1 cellular context compared by ENCODE assay signal in the genomic region with DNA sequence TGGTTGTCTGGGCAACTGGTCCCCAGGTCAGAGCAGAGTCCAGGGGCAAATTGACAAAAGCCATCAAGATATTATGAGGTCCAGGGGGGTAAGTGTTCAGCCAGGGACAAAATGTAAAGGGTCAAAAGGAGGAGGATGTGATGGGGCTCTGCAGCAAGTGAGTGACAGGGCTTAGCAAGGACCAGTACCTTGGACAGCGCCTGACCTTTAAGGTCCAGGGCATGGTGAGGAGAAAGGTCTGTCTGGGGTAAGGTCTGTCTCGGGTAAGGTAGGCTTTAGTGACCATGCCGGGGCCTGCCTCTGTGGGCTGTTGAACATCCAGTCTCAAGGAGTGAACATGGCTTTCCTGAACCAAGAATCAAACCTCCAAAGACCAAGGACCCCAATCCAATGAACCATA.
TF ChIP-seq lines count a peak whose summit lies in the region.

No MANE protein-coding gene starts in this region.

TF ChIP-seq in HepG2, 621 proteins besides CTCF, POLR2A, EP300 and RAD21 (continued from another document and continues in another):
- no peak for TF ChIP-seq CC2D1A (CRISPR knock-in tag; IDR thresholded peaks at IDR 0.05)
- no peak for TF ChIP-seq ZNF878 (CRISPR knock-in tag; IDR thresholded peaks at IDR 0.05)
- no peak for TF ChIP-seq U2AF1 (optimal IDR thresholded peaks at IDR 0.05; ENCODE audit: low read depth, low read length)
- no peak for TF ChIP-seq ZNF75D (CRISPR knock-in tag; IDR thresholded peaks at IDR 0.05; ENCODE audit: borderline replicate concordance)
- no peak for TF ChIP-seq ZXDC (CRISPR knock-in tag; IDR thresholded peaks at IDR 0.05)
- no peak for TF ChIP-seq DMTF1 (CRISPR knock-in tag; IDR thresholded peaks at IDR 0.05)
- no peak for TF ChIP-seq ZC3H4 (CRISPR knock-in tag; IDR thresholded peaks at IDR 0.05; ENCODE audit: borderline replicate concordance)
- TF ChIP-seq HMG20B (CRISPR knock-in tag; conservative IDR thresholded peaks at IDR 0.05): no peak
- TF ChIP-seq TBX3 (IDR thresholded peaks at IDR 0.05; ENCODE audit: borderline replicate concordance): no peak
- TF ChIP-seq, protein P1, sequence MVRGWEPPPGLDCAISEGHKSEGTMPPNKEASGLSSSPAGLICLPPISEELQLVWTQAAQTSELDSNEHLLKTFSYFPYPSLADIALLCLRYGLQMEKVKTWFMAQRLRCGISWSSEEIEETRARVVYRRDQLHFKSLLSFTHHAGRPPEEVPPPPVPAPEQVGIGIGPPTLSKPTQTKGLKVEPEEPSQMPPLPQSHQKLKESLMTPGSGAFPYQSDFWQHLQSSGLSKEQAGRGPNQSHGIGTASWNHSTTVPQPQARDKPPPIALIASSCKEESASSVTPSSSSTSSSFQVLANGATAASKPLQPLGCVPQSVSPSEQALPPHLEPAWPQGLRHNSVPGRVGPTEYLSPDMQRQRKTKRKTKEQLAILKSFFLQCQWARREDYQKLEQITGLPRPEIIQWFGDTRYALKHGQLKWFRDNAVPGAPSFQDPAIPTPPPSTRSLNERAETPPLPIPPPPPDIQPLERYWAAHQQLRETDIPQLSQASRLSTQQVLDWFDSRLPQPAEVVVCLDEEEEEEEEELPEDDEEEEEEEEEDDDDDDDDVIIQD (CRISPR knock-in tag; IDR thresholded peaks at IDR 0.05; ENCODE audit: low read depth): no peak
- TF ChIP-seq ZNF263 (CRISPR knock-in tag; IDR thresholded peaks at IDR 0.05): no peak
- TF ChIP-seq, protein P2, sequence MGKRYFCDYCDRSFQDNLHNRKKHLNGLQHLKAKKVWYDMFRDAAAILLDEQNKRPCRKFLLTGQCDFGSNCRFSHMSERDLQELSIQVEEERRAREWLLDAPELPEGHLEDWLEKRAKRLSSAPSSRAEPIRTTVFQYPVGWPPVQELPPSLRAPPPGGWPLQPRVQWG (CRISPR knock-in tag; IDR thresholded peaks at IDR 0.05; ENCODE audit: borderline replicate concordance, low read depth): no peak
- TF ChIP-seq ZNF883 (CRISPR knock-in tag; IDR thresholded peaks at IDR 0.05; ENCODE audit: not compliant biosample characterization): no peak
- TF ChIP-seq BORCS8-MEF2B (CRISPR knock-in tag; IDR thresholded peaks at IDR 0.05): no peak
- TF ChIP-seq, protein P3, sequence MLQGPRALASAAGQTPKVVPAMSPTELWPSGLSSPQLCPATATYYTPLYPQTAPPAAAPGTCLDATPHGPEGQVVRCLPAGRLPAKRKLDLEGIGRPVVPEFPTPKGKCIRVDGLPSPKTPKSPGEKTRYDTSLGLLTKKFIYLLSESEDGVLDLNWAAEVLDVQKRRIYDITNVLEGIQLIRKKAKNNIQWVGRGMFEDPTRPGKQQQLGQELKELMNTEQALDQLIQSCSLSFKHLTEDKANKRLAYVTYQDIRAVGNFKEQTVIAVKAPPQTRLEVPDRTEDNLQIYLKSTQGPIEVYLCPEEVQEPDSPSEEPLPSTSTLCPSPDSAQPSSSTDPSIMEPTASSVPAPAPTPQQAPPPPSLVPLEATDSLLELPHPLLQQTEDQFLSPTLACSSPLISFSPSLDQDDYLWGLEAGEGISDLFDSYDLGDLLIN (CRISPR knock-in tag; IDR thresholded peaks at IDR 0.05; ENCODE audit: borderline replicate concordance): no peak
- no peak for TF ChIP-seq ZNF350 (CRISPR knock-in tag; IDR thresholded peaks at IDR 0.05; ENCODE audit: borderline replicate concordance, low read depth)
- TF ChIP-seq, protein P4, sequence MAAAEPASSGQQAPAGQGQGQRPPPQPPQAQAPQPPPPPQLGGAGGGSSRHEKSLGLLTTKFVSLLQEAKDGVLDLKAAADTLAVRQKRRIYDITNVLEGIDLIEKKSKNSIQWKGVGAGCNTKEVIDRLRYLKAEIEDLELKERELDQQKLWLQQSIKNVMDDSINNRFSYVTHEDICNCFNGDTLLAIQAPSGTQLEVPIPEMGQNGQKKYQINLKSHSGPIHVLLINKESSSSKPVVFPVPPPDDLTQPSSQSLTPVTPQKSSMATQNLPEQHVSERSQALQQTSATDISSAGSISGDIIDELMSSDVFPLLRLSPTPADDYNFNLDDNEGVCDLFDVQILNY (CRISPR knock-in tag; conservative IDR thresholded peaks at IDR 0.05): 0 out of 2 replicates have a peak, but pooled peaks have one; percentile 43
- TF ChIP-seq MLX (CRISPR knock-in tag; IDR thresholded peaks at IDR 0.05): no peak
- TF ChIP-seq ARNT2 (CRISPR knock-in tag; IDR thresholded peaks at IDR 0.05; ENCODE audit: low read depth): no peak
- no peak for TF ChIP-seq ZNF775 (CRISPR knock-in tag; IDR thresholded peaks at IDR 0.05; ENCODE audit: borderline replicate concordance)
- no peak for TF ChIP-seq ZNF670 (CRISPR knock-in tag; IDR thresholded peaks at IDR 0.05; ENCODE audit: borderline replicate concordance)
- peak; percentile 12 for TF ChIP-seq TEAD3 (CRISPR knock-in tag; optimal IDR thresholded peaks at IDR 0.05; ENCODE audit: borderline replicate concordance)
- no peak for TF ChIP-seq FIP1L1 (IDR thresholded peaks at IDR 0.05; ENCODE audit: borderline replicate concordance, insufficient read depth, low read depth, low read length)
- no peak for TF ChIP-seq CEBPG (CRISPR knock-in tag; IDR thresholded peaks at IDR 0.05)
- TF ChIP-seq, protein P5, sequence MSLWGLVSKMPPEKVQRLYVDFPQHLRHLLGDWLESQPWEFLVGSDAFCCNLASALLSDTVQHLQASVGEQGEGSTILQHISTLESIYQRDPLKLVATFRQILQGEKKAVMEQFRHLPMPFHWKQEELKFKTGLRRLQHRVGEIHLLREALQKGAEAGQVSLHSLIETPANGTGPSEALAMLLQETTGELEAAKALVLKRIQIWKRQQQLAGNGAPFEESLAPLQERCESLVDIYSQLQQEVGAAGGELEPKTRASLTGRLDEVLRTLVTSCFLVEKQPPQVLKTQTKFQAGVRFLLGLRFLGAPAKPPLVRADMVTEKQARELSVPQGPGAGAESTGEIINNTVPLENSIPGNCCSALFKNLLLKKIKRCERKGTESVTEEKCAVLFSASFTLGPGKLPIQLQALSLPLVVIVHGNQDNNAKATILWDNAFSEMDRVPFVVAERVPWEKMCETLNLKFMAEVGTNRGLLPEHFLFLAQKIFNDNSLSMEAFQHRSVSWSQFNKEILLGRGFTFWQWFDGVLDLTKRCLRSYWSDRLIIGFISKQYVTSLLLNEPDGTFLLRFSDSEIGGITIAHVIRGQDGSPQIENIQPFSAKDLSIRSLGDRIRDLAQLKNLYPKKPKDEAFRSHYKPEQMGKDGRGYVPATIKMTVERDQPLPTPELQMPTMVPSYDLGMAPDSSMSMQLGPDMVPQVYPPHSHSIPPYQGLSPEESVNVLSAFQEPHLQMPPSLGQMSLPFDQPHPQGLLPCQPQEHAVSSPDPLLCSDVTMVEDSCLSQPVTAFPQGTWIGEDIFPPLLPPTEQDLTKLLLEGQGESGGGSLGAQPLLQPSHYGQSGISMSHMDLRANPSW (CRISPR knock-in tag; IDR thresholded peaks at IDR 0.05; ENCODE audit: borderline replicate concordance): no peak
- no peak for TF ChIP-seq ZFX (CRISPR knock-in tag; IDR thresholded peaks at IDR 0.05; ENCODE audit: low read depth)
- TF ChIP-seq ZSCAN31 (CRISPR knock-in tag; IDR thresholded peaks at IDR 0.05; ENCODE audit: low read depth): no peak
- no peak for TF ChIP-seq ZNF530 (CRISPR knock-in tag; IDR thresholded peaks at IDR 0.05; ENCODE audit: low read depth)
- TF ChIP-seq NFYB (CRISPR knock-in tag; IDR thresholded peaks at IDR 0.05): no peak
- no peak for TF ChIP-seq SIX1 (CRISPR knock-in tag; IDR thresholded peaks at IDR 0.05; ENCODE audit: borderline replicate concordance)
- no peak for TF ChIP-seq SP140L (CRISPR knock-in tag; IDR thresholded peaks at IDR 0.05; ENCODE audit: borderline replicate concordance)
- TF ChIP-seq ZNF550 (CRISPR knock-in tag; IDR thresholded peaks at IDR 0.05; ENCODE audit: borderline replicate concordance): no peak
- TF ChIP-seq SALL1 (CRISPR knock-in tag; IDR thresholded peaks at IDR 0.05): peak; percentile 61
- no peak for TF ChIP-seq ZFYVE20 (CRISPR knock-in tag; IDR thresholded peaks at IDR 0.05; ENCODE audit: borderline replicate concordance, low read depth)
- TF ChIP-seq, protein P6, sequence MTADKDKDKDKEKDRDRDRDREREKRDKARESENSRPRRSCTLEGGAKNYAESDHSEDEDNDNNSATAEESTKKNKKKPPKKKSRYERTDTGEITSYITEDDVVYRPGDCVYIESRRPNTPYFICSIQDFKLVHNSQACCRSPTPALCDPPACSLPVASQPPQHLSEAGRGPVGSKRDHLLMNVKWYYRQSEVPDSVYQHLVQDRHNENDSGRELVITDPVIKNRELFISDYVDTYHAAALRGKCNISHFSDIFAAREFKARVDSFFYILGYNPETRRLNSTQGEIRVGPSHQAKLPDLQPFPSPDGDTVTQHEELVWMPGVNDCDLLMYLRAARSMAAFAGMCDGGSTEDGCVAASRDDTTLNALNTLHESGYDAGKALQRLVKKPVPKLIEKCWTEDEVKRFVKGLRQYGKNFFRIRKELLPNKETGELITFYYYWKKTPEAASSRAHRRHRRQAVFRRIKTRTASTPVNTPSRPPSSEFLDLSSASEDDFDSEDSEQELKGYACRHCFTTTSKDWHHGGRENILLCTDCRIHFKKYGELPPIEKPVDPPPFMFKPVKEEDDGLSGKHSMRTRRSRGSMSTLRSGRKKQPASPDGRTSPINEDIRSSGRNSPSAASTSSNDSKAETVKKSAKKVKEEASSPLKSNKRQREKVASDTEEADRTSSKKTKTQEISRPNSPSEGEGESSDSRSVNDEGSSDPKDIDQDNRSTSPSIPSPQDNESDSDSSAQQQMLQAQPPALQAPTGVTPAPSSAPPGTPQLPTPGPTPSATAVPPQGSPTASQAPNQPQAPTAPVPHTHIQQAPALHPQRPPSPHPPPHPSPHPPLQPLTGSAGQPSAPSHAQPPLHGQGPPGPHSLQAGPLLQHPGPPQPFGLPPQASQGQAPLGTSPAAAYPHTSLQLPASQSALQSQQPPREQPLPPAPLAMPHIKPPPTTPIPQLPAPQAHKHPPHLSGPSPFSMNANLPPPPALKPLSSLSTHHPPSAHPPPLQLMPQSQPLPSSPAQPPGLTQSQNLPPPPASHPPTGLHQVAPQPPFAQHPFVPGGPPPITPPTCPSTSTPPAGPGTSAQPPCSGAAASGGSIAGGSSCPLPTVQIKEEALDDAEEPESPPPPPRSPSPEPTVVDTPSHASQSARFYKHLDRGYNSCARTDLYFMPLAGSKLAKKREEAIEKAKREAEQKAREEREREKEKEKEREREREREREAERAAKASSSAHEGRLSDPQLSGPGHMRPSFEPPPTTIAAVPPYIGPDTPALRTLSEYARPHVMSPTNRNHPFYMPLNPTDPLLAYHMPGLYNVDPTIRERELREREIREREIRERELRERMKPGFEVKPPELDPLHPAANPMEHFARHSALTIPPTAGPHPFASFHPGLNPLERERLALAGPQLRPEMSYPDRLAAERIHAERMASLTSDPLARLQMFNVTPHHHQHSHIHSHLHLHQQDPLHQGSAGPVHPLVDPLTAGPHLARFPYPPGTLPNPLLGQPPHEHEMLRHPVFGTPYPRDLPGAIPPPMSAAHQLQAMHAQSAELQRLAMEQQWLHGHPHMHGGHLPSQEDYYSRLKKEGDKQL (CRISPR knock-in tag; IDR thresholded peaks at IDR 0.05; ENCODE audit: low read depth): no peak
- no peak for TF ChIP-seq PCBP1 (IDR thresholded peaks at IDR 0.05; ENCODE audit: borderline replicate concordance, low read depth, low read length)
- TF ChIP-seq FOXO1 (CRISPR knock-in tag; IDR thresholded peaks at IDR 0.05): no peak
- no peak for TF ChIP-seq MAFG (CRISPR knock-in tag; IDR thresholded peaks at IDR 0.05)
- TF ChIP-seq GLI4 (CRISPR knock-in tag; IDR thresholded peaks at IDR 0.05; ENCODE audit: borderline replicate concordance): no peak
- TF ChIP-seq TMF1 (CRISPR knock-in tag; IDR thresholded peaks at IDR 0.05; ENCODE audit: low read depth): no peak
- TF ChIP-seq XRCC5 (optimal IDR thresholded peaks at IDR 0.05; ENCODE audit: low read length): no peak
- no peak for TF ChIP-seq SYNCRIP (IDR thresholded peaks at IDR 0.05; ENCODE audit: insufficient read depth, low read depth, low read length)
- no peak for TF ChIP-seq ZNF569 (CRISPR knock-in tag; IDR thresholded peaks at IDR 0.05; ENCODE audit: borderline replicate concordance)
- TF ChIP-seq NFIC (IDR thresholded peaks at IDR 0.05; ENCODE audit: low read length): no peak
